In the genomic region with DNA sequence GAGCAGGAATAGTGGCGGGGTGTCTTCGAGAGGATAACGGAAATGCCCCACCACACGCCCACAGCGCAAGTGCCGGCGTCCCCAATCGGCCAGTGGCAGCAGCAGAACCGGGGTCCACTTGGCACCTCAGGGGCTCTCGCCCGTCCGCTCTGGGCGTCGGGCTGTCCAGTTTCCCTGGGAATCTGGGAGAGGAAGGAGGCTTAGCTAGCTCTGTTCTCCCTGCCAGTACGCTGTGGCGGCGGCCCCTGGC, we compare ENCODE assay signal across 1 cellular context.
A peak's percentile ranks its signal among the peaks of the same experiment; 100 is the strongest.
TF ChIP-seq lines count a peak whose summit lies in the region.

No MANE protein-coding gene starts in this region.

TF ChIP-seq in HepG2, 621 proteins besides CTCF, POLR2A, EP300 and RAD21 (continued from another document):
- TF ChIP-seq, protein P1, sequence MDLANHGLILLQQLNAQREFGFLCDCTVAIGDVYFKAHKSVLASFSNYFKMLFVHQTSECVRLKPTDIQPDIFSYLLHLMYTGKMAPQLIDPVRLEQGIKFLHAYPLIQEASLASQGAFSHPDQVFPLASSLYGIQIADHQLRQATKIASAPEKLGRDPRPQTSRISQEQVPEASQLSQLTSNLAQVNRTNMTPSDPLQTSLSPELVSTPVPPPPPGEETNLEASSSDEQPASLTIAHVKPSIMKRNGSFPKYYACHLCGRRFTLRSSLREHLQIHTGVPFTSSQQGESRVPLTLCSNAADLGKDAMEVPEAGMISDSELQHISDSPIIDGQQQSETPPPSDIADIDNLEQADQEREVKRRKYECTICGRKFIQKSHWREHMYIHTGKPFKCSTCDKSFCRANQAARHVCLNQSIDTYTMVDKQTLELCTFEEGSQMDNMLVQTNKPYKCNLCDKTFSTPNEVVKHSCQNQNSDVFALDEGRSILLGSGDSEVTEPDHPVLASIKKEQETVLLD (CRISPR knock-in tag; IDR thresholded peaks at IDR 0.05; ENCODE audit: low read depth) = 0 out of 2 replicates have a peak, but pooled peaks have one; percentile 32
- TF ChIP-seq, protein P2, sequence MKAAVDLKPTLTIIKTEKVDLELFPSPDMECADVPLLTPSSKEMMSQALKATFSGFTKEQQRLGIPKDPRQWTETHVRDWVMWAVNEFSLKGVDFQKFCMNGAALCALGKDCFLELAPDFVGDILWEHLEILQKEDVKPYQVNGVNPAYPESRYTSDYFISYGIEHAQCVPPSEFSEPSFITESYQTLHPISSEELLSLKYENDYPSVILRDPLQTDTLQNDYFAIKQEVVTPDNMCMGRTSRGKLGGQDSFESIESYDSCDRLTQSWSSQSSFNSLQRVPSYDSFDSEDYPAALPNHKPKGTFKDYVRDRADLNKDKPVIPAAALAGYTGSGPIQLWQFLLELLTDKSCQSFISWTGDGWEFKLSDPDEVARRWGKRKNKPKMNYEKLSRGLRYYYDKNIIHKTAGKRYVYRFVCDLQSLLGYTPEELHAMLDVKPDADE (CRISPR knock-in tag; IDR thresholded peaks at IDR 0.05) = no peak
- TF ChIP-seq NR2C2 (CRISPR knock-in tag; IDR thresholded peaks at IDR 0.05; ENCODE audit: borderline replicate concordance) = 0 out of 2 replicates have a peak, but pooled peaks have one; percentile 1
- TF ChIP-seq ZNF253 (CRISPR knock-in tag; IDR thresholded peaks at IDR 0.05; ENCODE audit: borderline replicate concordance) = no peak
